Comparison of ENCODE assay signal across 1 cellular context in the genomic region with DNA sequence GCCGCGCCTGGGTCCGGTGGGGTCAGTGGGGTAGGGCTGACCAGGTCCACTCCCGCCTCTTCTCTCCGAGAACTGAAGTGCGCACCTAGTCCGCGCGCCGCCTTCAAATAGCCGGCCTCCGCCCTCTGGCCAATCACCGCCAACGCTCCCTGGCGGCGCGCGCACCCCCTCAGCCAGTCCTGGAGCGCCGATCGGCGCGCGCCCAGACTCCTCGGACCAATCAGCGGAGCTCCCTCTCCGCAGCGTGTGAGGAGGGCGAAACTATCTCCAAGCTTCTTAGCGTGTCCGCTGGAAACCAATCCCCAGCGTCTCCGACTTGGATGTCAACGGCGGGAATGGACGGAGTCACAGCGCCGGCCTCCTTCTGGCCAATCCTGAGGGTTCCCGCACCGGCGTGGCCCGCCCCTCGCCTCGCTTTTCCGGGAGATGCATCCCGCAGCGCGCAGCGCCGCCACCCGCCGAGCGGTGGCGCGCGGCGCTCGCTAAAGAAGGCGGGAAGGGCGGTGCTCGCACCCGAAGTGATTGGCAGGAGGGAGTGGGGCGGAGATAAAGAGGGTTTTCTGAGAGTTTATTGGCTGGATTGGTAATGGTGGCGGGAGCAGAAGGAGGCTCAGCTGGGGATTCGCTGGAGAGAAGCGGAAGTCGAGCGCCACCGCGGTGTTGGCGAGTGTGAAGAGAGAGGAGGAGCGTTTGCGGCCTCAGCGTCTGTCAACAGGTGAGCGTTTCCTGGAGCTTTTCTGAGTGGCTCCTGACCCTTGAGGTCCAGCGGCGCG.
TF ChIP-seq lines count a peak whose summit lies in the region.

Gene ASF1B (minus strand): TSS at position 81 of the 773 bp plus-strand sequence. CDS start 133 bp downstream, outside the sequence.

TF ChIP-seq in GM12878, 131 proteins besides CTCF, POLR2A, EP300 and RAD21 (continued from another document):
- TF ChIP-seq, protein P1, sequence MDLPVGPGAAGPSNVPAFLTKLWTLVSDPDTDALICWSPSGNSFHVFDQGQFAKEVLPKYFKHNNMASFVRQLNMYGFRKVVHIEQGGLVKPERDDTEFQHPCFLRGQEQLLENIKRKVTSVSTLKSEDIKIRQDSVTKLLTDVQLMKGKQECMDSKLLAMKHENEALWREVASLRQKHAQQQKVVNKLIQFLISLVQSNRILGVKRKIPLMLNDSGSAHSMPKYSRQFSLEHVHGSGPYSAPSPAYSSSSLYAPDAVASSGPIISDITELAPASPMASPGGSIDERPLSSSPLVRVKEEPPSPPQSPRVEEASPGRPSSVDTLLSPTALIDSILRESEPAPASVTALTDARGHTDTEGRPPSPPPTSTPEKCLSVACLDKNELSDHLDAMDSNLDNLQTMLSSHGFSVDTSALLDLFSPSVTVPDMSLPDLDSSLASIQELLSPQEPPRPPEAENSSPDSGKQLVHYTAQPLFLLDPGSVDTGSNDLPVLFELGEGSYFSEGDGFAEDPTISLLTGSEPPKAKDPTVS (IDR thresholded peaks at IDR 0.05; ENCODE audit: low read depth, low read length), result no peak
- TF ChIP-seq HDAC6 (IDR thresholded peaks at IDR 0.05; ENCODE audit: unreplicated experiment), result no peak
- peak; percentile 48 for TF ChIP-seq CREM (IDR thresholded peaks at IDR 0.05; ENCODE audit: low read depth)
- peak; percentile 99 for TF ChIP-seq RB1 (IDR thresholded peaks at IDR 0.05; ENCODE audit: borderline replicate concordance)
- TF ChIP-seq CBFB (IDR thresholded peaks at IDR 0.05; ENCODE audit: low read depth), result no peak
- TF ChIP-seq HDGF (IDR thresholded peaks at IDR 0.05), result peak; percentile 98
- peak; percentile 78 for TF ChIP-seq POLR2AphosphoS5 (IDR thresholded peaks at IDR 0.05; ENCODE audit: low read length)
- TF ChIP-seq MTA3 (IDR thresholded peaks at IDR 0.05; ENCODE audit: borderline replicate concordance, low read length), result no peak
- no peak for TF ChIP-seq STAT3 (IDR thresholded peaks at IDR 0.05; ENCODE audit: low read depth, low read length)
- TF ChIP-seq DPF2 (IDR thresholded peaks at IDR 0.05), result peak; percentile 88
- TF ChIP-seq ZNF274 (IDR thresholded peaks at IDR 0.05; ENCODE audit: insufficient read depth, insufficient read length), result no peak
- peak; percentile 91 for TF ChIP-seq CHD2 (IDR thresholded peaks at IDR 0.05; ENCODE audit: borderline replicate concordance, low read depth, low read length)
- TF ChIP-seq SMAD5 (IDR thresholded peaks at IDR 0.05; ENCODE audit: low read depth), result peak; percentile 73; the same call in 1 of the 2 replicates
- peak; percentile 7; the same call in 1 of the 2 replicates for TF ChIP-seq YY1 (IDR thresholded peaks at IDR 0.05; ENCODE audit: low read depth, low read length)
- no peak for TF ChIP-seq RBBP5 (conservative IDR thresholded peaks at IDR 0.05)
- peak; percentile 69; the same call in 1 of the 3 replicates for TF ChIP-seq POU2F2 (IDR thresholded peaks at IDR 0.05; ENCODE audit: borderline replicate concordance, low read depth, low read length)
- peak; percentile 74 for TF ChIP-seq GATAD2B (conservative IDR thresholded peaks at IDR 0.05; ENCODE audit: low read depth)
- TF ChIP-seq BHLHE40 (IDR thresholded peaks at IDR 0.05; ENCODE audit: borderline replicate concordance in 1 of 2, low read depth in 2 of 2, low read length in 1 of 2), result peak; percentile 47 to 60; a peak in 2 of 4 replicates
- peak; percentile 49; the same call in 1 of the 2 replicates for TF ChIP-seq BACH1 (IDR thresholded peaks at IDR 0.05; ENCODE audit: borderline replicate concordance)
- TF ChIP-seq PKNOX1 (IDR thresholded peaks at IDR 0.05), result peak; percentile 99
- peak; percentile 77; the same call in 1 of the 2 replicates for TF ChIP-seq POLR2AphosphoS2 (IDR thresholded peaks at IDR 0.05; ENCODE audit: low read depth, low read length)
- TF ChIP-seq MAX (IDR thresholded peaks at IDR 0.05; ENCODE audit: low read depth, low read length), result peak; percentile 33; the same call in 1 of the 2 replicates
- TF ChIP-seq FOXM1 (IDR thresholded peaks at IDR 0.05; ENCODE audit: low read depth, low read length), result peak; percentile 58; the same call in 1 of the 2 replicates
- TF ChIP-seq, protein P2, sequence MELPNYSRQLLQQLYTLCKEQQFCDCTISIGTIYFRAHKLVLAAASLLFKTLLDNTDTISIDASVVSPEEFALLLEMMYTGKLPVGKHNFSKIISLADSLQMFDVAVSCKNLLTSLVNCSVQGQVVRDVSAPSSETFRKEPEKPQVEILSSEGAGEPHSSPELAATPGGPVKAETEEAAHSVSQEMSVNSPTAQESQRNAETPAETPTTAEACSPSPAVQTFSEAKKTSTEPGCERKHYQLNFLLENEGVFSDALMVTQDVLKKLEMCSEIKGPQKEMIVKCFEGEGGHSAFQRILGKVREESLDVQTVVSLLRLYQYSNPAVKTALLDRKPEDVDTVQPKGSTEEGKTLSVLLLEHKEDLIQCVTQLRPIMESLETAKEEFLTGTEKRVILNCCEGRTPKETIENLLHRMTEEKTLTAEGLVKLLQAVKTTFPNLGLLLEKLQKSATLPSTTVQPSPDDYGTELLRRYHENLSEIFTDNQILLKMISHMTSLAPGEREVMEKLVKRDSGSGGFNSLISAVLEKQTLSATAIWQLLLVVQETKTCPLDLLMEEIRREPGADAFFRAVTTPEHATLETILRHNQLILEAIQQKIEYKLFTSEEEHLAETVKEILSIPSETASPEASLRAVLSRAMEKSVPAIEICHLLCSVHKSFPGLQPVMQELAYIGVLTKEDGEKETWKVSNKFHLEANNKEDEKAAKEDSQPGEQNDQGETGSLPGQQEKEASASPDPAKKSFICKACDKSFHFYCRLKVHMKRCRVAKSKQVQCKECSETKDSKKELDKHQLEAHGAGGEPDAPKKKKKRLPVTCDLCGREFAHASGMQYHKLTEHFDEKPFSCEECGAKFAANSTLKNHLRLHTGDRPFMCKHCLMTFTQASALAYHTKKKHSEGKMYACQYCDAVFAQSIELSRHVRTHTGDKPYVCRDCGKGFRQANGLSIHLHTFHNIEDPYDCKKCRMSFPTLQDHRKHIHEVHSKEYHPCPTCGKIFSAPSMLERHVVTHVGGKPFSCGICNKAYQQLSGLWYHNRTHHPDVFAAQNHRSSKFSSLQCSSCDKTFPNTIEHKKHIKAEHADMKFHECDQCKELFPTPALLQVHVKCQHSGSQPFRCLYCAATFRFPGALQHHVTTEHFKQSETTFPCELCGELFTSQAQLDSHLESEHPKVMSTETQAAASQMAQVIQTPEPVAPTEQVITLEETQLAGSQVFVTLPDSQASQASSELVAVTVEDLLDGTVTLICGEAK (IDR thresholded peaks at IDR 0.05; ENCODE audit: borderline replicate concordance), result peak; percentile 83; the same call in 1 of the 2 replicates
- no peak for TF ChIP-seq PAX8 (IDR thresholded peaks at IDR 0.05)
- peak; percentile 19 for TF ChIP-seq RELA (IDR thresholded peaks at IDR 0.05; ENCODE audit: borderline replicate concordance, partially characterized antibody)
